In the genomic region with DNA sequence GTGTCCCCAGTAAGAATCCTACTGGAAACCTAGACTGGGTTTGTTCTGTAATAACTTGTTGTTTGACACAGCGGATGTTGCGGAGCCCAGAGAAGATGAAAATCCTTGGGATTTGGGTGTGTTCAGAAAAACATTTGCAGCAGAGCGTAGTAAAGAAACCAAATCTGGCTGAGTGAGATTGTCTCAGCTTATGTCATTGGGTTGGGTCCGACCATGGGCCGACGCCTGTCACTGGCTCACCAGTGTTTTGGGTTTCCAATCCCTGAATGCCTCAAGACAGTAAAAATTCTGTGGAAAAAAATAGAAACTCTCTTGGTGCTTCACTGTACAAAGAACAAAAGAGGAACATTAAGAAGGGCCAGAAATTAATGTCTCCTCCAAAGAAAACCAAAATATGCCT, we compare ENCODE assay signal across 27 cellular contexts.
"Had no signal": no experiment of that assay in that cellular context is flagged by ENCODE, and none has a peak within 500 bp of the region (broad histone marks: within the 10 kb centered on the region; RNA-seq: fewer than 3 reads in every experiment).

No MANE protein-coding gene starts in this region.

- H3K36me3 ChIP-seq: neural progenitor cell, ovary, right lobe of liver, sigmoid colon, thoracic aorta, thyroid gland, tibial nerve, upper lobe of left lung, vagina had no signal

- H2AFZ ChIP-seq: neural progenitor cell, parathyroid adenoma had no signal

- ATAC-seq: natural killer cell; psoas muscle; right cardiac atrium; right lobe of liver; stimulated activated memory B cell treated with anti-CD40 and anti-IgM and Interleukin-4, amounts not matched to agents 10 μg/mL and 1 μg/mL and 100 μg/mL, for 72 hours; stimulated activated naive CD8-positive, alpha-beta T cell treated with anti-CD3 and anti-CD28 coated beads, Interleukin-15, amount 100 ng/mL, for 72 hours; stimulated activated naive CD8-positive, alpha-beta T cell treated with anti-CD3 and anti-CD28 coated beads, Interleukin-15, Interleukin-2, amounts not matched to agents 100 U/mL and 50 U/mL, for 24 hours had no signal

- H3K4me3 ChIP-seq: neural progenitor cell, ovary, psoas muscle, right lobe of liver, sigmoid colon, thoracic aorta, thyroid gland, tibial nerve, upper lobe of left lung, vagina had no signal

- H3K27me3 ChIP-seq: neural progenitor cell, ovary, right lobe of liver, sigmoid colon, thyroid gland, tibial nerve, upper lobe of left lung, vagina had no signal

- H3K27ac ChIP-seq: neural progenitor cell, ovary, parathyroid adenoma, psoas muscle, right lobe of liver, sigmoid colon, thoracic aorta, thyroid gland, tibial nerve, upper lobe of left lung, vagina had no signal

- H3K4me1 ChIP-seq: neural progenitor cell, parathyroid adenoma, psoas muscle, right lobe of liver, sigmoid colon, thyroid gland, tibial nerve, upper lobe of left lung, vagina had no signal

- H3K79me2 ChIP-seq: parathyroid adenoma had no signal

- H3K4me2 ChIP-seq: neural progenitor cell had no signal

- H3K9ac ChIP-seq: neural progenitor cell, parathyroid adenoma had no signal

- FAIRE-seq: small intestine, urothelium cell line had no signal

- H3K9me3 ChIP-seq: ovary, psoas muscle, right lobe of liver, sigmoid colon, thoracic aorta, thyroid gland, tibial nerve, upper lobe of left lung, vagina had no signal

- DNase-seq: natural killer cell; occipital lobe; ovary; posterior cingulate gyrus; psoas muscle; right cardiac atrium; right lobe of liver; sigmoid colon; small intestine; stimulated activated CD4-positive, alpha-beta T cell treated with anti-CD3 and anti-CD28 coated beads, Interleukin-15, amount 100 ng/mL, for 24 hours; stimulated activated CD4-positive, alpha-beta T cell treated with anti-CD3 and anti-CD28 coated beads, Interleukin-2, amount 100 ng/mL, for 24 hours; stimulated activated CD4-positive, alpha-beta T cell treated with anti-CD3 and anti-CD28 coated beads, Interleukin-2, amount 100 ng/mL, for 48 hours; stimulated activated CD4-positive, alpha-beta T cell treated with anti-CD3 and anti-CD28 coated beads, Interleukin-4, amount 100 ng/mL, for 24 hours; stimulated activated CD8-positive, alpha-beta memory T cell treated with anti-CD3 and anti-CD28 coated beads, Interleukin-4, amount 100 ng/mL, for 48 hours; stimulated activated naive CD4-positive, alpha-beta T cell; stimulated activated naive CD8-positive, alpha-beta T cell treated with anti-CD3 and anti-CD28 coated beads, Interleukin-15, amount 100 ng/mL, for 72 hours; stimulated activated naive CD8-positive, alpha-beta T cell treated with anti-CD3 and anti-CD28 coated beads, Interleukin-15, Interleukin-2, amounts not matched to agents 100 U/mL and 50 U/mL, for 24 hours; substantia nigra; thyroid gland; upper lobe of left lung had no signal
